In the genomic region with DNA sequence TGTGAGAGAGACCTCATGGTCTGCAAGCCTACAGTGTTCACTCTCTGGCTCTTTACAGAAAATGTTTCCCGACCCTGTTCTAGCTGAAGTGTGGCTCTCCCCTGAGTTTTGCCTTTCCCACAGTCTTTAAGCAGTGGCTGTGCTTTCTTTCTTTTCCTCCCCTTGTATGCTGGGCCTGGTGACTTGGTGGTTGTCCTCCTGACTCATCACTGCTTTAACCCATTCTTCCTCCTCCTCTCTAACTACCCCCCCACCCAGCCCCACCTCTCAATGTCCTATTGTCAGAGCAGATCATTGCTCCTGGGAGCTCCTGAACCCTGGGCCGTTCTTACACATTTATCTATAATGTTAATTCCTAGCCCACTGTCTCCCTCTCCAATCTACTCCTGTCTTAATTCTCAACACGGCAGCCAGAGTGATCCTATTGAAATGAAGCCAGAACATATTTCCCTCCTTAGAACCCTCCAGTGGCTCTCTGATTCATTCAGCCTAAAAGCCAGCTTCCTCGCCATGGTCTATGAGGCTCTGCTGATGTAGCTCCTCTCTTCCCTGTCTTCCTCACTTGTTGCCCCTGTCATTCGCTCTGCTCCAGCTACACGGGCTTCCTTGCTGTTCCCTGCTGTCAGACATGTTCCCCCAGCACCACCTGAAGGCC, we compare ENCODE assay signal across 1 cellular context.
TF ChIP-seq lines count a peak whose summit lies in the region.

No MANE protein-coding gene starts in this region.

TF ChIP-seq in GM23338, 12 proteins besides CTCF, POLR2A, EP300 and RAD21 (continued from another document):
- TF ChIP-seq, protein P1, sequence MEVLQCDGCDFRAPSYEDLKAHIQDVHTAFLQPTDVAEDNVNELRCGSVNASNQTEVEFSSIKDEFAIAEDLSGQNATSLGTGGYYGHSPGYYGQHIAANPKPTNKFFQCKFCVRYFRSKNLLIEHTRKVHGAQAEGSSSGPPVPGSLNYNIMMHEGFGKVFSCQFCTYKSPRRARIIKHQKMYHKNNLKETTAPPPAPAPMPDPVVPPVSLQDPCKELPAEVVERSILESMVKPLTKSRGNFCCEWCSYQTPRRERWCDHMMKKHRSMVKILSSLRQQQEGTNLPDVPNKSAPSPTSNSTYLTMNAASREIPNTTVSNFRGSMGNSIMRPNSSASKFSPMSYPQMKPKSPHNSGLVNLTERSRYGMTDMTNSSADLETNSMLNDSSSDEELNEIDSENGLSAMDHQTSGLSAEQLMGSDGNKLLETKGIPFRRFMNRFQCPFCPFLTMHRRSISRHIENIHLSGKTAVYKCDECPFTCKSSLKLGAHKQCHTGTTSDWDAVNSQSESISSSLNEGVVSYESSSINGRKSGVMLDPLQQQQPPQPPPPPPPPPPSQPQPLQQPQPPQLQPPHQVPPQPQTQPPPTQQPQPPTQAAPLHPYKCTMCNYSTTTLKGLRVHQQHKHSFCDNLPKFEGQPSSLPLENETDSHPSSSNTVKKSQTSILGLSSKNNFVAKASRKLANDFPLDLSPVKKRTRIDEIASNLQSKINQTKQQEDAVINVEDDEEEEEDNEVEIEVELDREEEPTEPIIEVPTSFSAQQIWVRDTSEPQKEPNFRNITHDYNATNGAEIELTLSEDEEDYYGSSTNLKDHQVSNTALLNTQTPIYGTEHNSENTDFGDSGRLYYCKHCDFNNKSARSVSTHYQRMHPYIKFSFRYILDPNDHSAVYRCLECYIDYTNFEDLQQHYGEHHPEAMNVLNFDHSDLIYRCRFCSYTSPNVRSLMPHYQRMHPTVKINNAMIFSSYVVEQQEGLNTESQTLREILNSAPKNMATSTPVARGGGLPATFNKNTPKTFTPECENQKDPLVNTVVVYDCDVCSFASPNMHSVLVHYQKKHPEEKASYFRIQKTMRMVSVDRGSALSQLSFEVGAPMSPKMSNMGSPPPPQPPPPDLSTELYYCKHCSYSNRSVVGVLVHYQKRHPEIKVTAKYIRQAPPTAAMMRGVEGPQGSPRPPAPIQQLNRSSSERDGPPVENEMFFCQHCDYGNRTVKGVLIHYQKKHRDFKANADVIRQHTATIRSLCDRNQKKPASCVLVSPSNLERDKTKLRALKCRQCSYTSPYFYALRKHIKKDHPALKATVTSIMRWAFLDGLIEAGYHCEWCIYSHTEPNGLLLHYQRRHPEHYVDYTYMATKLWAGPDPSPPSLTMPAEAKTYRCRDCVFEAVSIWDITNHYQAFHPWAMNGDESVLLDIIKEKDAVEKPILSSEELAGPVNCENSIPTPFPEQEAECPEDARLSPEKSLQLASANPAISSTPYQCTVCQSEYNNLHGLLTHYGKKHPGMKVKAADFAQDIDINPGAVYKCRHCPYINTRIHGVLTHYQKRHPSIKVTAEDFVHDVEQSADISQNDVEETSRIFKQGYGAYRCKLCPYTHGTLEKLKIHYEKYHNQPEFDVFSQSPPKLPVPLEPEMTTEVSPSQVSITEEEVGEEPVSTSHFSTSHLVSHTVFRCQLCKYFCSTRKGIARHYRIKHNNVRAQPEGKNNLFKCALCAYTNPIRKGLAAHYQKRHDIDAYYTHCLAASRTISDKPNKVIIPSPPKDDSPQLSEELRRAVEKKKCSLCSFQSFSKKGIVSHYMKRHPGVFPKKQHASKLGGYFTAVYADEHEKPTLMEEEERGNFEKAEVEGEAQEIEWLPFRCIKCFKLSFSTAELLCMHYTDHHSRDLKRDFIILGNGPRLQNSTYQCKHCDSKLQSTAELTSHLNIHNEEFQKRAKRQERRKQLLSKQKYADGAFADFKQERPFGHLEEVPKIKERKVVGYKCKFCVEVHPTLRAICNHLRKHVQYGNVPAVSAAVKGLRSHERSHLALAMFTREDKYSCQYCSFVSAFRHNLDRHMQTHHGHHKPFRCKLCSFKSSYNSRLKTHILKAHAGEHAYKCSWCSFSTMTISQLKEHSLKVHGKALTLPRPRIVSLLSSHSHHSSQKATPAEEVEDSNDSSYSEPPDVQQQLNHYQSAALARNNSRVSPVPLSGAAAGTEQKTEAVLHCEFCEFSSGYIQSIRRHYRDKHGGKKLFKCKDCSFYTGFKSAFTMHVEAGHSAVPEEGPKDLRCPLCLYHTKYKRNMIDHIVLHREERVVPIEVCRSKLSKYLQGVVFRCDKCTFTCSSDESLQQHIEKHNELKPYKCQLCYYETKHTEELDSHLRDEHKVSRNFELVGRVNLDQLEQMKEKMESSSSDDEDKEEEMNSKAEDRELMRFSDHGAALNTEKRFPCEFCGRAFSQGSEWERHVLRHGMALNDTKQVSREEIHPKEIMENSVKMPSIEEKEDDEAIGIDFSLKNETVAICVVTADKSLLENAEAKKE (CRISPR knock-in tag; IDR thresholded peaks at IDR 0.05) = no peak
- TF ChIP-seq, protein P2, sequence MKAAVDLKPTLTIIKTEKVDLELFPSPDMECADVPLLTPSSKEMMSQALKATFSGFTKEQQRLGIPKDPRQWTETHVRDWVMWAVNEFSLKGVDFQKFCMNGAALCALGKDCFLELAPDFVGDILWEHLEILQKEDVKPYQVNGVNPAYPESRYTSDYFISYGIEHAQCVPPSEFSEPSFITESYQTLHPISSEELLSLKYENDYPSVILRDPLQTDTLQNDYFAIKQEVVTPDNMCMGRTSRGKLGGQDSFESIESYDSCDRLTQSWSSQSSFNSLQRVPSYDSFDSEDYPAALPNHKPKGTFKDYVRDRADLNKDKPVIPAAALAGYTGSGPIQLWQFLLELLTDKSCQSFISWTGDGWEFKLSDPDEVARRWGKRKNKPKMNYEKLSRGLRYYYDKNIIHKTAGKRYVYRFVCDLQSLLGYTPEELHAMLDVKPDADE (IDR thresholded peaks at IDR 0.05) = no peak
- TF ChIP-seq, protein P3, sequence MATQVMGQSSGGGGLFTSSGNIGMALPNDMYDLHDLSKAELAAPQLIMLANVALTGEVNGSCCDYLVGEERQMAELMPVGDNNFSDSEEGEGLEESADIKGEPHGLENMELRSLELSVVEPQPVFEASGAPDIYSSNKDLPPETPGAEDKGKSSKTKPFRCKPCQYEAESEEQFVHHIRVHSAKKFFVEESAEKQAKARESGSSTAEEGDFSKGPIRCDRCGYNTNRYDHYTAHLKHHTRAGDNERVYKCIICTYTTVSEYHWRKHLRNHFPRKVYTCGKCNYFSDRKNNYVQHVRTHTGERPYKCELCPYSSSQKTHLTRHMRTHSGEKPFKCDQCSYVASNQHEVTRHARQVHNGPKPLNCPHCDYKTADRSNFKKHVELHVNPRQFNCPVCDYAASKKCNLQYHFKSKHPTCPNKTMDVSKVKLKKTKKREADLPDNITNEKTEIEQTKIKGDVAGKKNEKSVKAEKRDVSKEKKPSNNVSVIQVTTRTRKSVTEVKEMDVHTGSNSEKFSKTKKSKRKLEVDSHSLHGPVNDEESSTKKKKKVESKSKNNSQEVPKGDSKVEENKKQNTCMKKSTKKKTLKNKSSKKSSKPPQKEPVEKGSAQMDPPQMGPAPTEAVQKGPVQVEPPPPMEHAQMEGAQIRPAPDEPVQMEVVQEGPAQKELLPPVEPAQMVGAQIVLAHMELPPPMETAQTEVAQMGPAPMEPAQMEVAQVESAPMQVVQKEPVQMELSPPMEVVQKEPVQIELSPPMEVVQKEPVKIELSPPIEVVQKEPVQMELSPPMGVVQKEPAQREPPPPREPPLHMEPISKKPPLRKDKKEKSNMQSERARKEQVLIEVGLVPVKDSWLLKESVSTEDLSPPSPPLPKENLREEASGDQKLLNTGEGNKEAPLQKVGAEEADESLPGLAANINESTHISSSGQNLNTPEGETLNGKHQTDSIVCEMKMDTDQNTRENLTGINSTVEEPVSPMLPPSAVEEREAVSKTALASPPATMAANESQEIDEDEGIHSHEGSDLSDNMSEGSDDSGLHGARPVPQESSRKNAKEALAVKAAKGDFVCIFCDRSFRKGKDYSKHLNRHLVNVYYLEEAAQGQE (IDR thresholded peaks at IDR 0.05; ENCODE audit: unreplicated experiment) = no peak
- TF ChIP-seq NANOG (IDR thresholded peaks at IDR 0.05; ENCODE audit: borderline replicate concordance) (no peak), ZNF331 (CRISPR knock-in tag; IDR thresholded peaks at IDR 0.05; ENCODE audit: low read depth) (no peak), CREB1 (CRISPR knock-in tag; IDR thresholded peaks at IDR 0.05; ENCODE audit: low read depth) (no peak), EZH2phosphoT487 (IDR thresholded peaks at IDR 0.05; ENCODE audit: unreplicated experiment) (no peak)
